Comparison of ENCODE assay signal across 16 cellular contexts in the genomic region with DNA sequence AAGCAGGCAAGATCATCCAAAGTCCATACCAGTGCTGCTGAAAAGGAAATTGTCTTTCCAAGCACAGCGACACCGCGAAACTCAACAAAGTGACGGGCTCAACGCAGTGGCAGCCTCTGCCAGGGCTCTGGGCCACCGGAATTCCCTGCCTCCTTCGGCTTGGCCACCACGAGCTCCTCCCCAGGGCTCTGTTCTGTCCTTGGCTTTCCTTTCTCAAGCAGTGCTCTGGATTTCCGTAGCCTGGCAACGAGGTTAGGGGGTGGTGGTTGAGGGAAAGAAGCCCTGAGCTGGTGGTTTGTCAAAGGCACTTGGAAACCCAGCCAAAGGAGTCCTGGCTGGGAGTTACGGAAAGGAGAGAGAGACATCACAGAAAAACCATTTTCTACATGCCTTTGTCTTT. TPM values are rescaled to one million over a fixed set of nuclear protein-coding genes. Genes with fewer than 3 reads are reported as not detected.
DNase-seq lines count a peak whose midpoint lies in the region; TF ChIP-seq lines count a peak whose summit lies in the region.
"Had no signal": no experiment of that assay in that cellular context is flagged by ENCODE, and none has a peak within 500 bp of the region (broad histone marks: within the 10 kb centered on the region; RNA-seq: fewer than 3 reads in every experiment).

No MANE protein-coding gene starts in this region.

- POLR2A ChIA-PET in MCF 10A (lab: Yijun Ruan, JAX): interaction anchor here (0.6 to 1.0 kb wide), 2 partner anchors 103 to 124 kb away, joined by 3 to 4 read pairs; no protein-coding TSS in a partner anchor

- H3K79me2 ChIP-seq in mesendoderm (ENCODE audit: control insufficient read depth, insufficient read depth, low read length): no peaks in the 10 kb centered on the region

- H3K18ac ChIP-seq in mesendoderm (ENCODE audit: low read length): no peak overlapping the region

- no peak overlapping the region for H3K4me3 Mint-ChIP-seq in MCF 10A (ENCODE audit: unreplicated experiment)
- H3K4me3 Mint-ChIP-seq: activated T-helper 1 cell treated with anti-CD3 and anti-CD28 coated beads, Interleukin-12 subunit alpha, Interleukin-12 subunit beta, Interleukin-2, Interleukin-4 antibody, amounts not matched to agents 30 ng/mL and 10 ng/mL and 1 ng/mL, durations not matched to agents 14 hours and 24 hours and 36 hours; central memory CD8-positive, alpha-beta T cell; IgD-negative memory B cell; natural killer cell had no signal

- peaks cover 0 to 9% of the 10 kb centered on the region in 2 donors for H3K27me3 ChIP-seq in breast epithelium
- no peaks in the 10 kb centered on the region for H3K27me3 ChIP-seq in mesendoderm (ENCODE audit: insufficient read depth, low read length, poor library complexity)

- no peaks in the 10 kb centered on the region for H3K9me3 Mint-ChIP-seq in MCF 10A (ENCODE audit: unreplicated experiment)
- H3K9me3 Mint-ChIP-seq: activated T-helper 1 cell treated with anti-CD3 and anti-CD28 coated beads, Interleukin-12 subunit alpha, Interleukin-12 subunit beta, Interleukin-2, Interleukin-4 antibody, amounts not matched to agents 30 ng/mL and 10 ng/mL and 1 ng/mL, durations not matched to agents 14 hours and 24 hours and 36 hours; central memory CD8-positive, alpha-beta T cell; IgD-negative memory B cell; natural killer cell had no signal

- no peak overlapping the region for H2BK5ac ChIP-seq in mesendoderm (ENCODE audit: low read length)

- CTCF ChIA-PET in MCF 10A (lab: Yijun Ruan, JAX): interaction anchor here (0.7 to 5.0 kb wide), 11 partner anchors 19 to 506 kb away, joined by 3 to 119 read pairs (median 6); no protein-coding TSS in a partner anchor

- no peak overlapping the region for H2BK15ac ChIP-seq in mesendoderm (replicated peaks; ENCODE audit: low read depth)

- no peak overlapping the region for H4K5ac ChIP-seq in mesendoderm (ENCODE audit: low read length)

- H4K8ac ChIP-seq in mesendoderm (ENCODE audit: low read depth, low read length): no peak overlapping the region

- H3K36me3 ChIP-seq in breast epithelium (no peaks in the 10 kb centered on the region), mesendoderm (ENCODE audit: control insufficient read depth, insufficient read depth, low read length) (no peaks in the 10 kb centered on the region)

- TF ChIP-seq CTCF in breast epithelium (IDR thresholded peaks at IDR 0.05): no peak
- no peak for TF ChIP-seq CTCF in MCF 10A (IDR thresholded peaks at IDR 0.05; ENCODE audit: unreplicated experiment)

- no peak overlapping the region for H2BK120ac ChIP-seq in mesendoderm (ENCODE audit: low read depth, low read length)

- H3K4me1 ChIP-seq in breast epithelium (no peaks in the 10 kb centered on the region), mesendoderm (ENCODE audit: control insufficient read depth, low read depth, low read length) (no peaks in the 10 kb centered on the region)

- H3K27ac ChIP-seq in breast epithelium (peak overlapping the region; percentile 19 to 40), mesendoderm (ENCODE audit: low read depth, low read length) (no peak overlapping the region)

- intact Hi-C loops in breast epithelium (cut with DNase I; ENCODE audit: low total_unique reads) (no loop called here), MCF 10A (cut with micrococcal nuclease) (loop anchor here (5.0 to 10.0 kb wide), 2 partner anchors 120 to 392 kb away; no protein-coding TSS in a partner anchor)

- H3K79me1 ChIP-seq in mesendoderm (ENCODE audit: low read length): no peaks in the 10 kb centered on the region

- TF ChIP-seq POLR2A in breast epithelium (IDR thresholded peaks at IDR 0.05): no peak

- no TSS peak for BruUV-seq in MCF 10A (replicated peaks; lab: Mats Ljungman, UMichigan)

- H3K4me3 ChIP-seq in breast epithelium: peak overlapping the region in 2 of 3 donors; percentile 16 to 37
- no peak overlapping the region for H3K4me3 ChIP-seq in mesendoderm (ENCODE audit: low read length)

- no peak overlapping the region for H2AK5ac ChIP-seq in mesendoderm (ENCODE audit: low read length)

- H3K27ac Mint-ChIP-seq in MCF 10A (ENCODE audit: low read depth, unreplicated experiment): no peak overlapping the region
- H3K27ac Mint-ChIP-seq: activated T-helper 1 cell treated with anti-CD3 and anti-CD28 coated beads, Interleukin-12 subunit alpha, Interleukin-12 subunit beta, Interleukin-2, Interleukin-4 antibody, amounts not matched to agents 30 ng/mL and 10 ng/mL and 1 ng/mL, durations not matched to agents 14 hours and 24 hours and 36 hours; IgD-negative memory B cell; natural killer cell had no signal

- no peak overlapping the region for H3K4ac ChIP-seq in mesendoderm (ENCODE audit: low read depth, low read length)

- peak in 1 of 2 donors; percentile 70 for DNase-seq in breast epithelium (ENCODE audit: low spot score in 2 of 2)
- DNase-seq in MCF 10A (ENCODE audit: unreplicated experiment): no peak
- DNase-seq in cerebellar cortex (ENCODE audit: low spot score): peak; percentile 57
- DNase-seq in myocyte (ENCODE audit: low read depth): peak; percentile 83
- DNase-seq in activated gamma-delta T cell (lab: John Stamatoyannopoulos, UW): no peak
- no peak for DNase-seq in mesendoderm
- no peak for DNase-seq in NCI-H187 treated with DMSO at 0.1 percent for 48 hours (lab: John Stamatoyannopoulos, UW)
- no peak for DNase-seq in NCI-H345 treated with DMSO at 0.1 percent for 48 hours (lab: John Stamatoyannopoulos, UW; ENCODE audit: unreplicated experiment)
- DNase-seq: activated CD4-positive, alpha-beta T cell treated with anti-CD3 and anti-CD28 coated beads for 4 hours; DMS53; natural killer cell; NCI-H1694 treated with DMSO at 0.1 percent for 48 hours had no signal

- peaks cover 29% of the 10 kb centered on the region for H3K27me3 Mint-ChIP-seq in MCF 10A (ENCODE audit: insufficient read depth, unreplicated experiment)
- H3K27me3 Mint-ChIP-seq: central memory CD8-positive, alpha-beta T cell had no signal

- H3K56ac ChIP-seq in mesendoderm (ENCODE audit: low read length): no peak overlapping the region

- H3K9me3 ChIP-seq in breast epithelium: no peaks in the 10 kb centered on the region

- H3K4me2 ChIP-seq in mesendoderm (ENCODE audit: low read length): no peak overlapping the region

- WGBS in mesendoderm (ENCODE audit: extremely low coverage, insufficient coverage, low lambda C conversion rate): no CpG with 5 or more reads among the region's 11 CpGs

- H3K4me1 Mint-ChIP-seq in MCF 10A (ENCODE audit: insufficient read depth, unreplicated experiment): no peaks in the 10 kb centered on the region

- no peak overlapping the region for H3K23ac ChIP-seq in mesendoderm (ENCODE audit: low read length)

- no peak overlapping the region for H3K9ac ChIP-seq in mesendoderm (ENCODE audit: low read length)

- peaks cover 7% of the 10 kb centered on the region for H3K36me3 Mint-ChIP-seq in MCF 10A (ENCODE audit: insufficient read depth, unreplicated experiment)
- H3K36me3 Mint-ChIP-seq: IgD-negative memory B cell, natural killer cell had no signal

RNA-seq across cellular contexts. Expression of a gene that starts 31.2 kb away (rescaled TPM):
- total RNA-seq in breast epithelium: under 1 TPM in 1 of 3 donors, not detected in 2; 0.29 TPM
- total RNA-seq in MCF 10A (2022): 0.12 TPM in 1 of 2 replicates, not detected in the other
- total RNA-seq in myocyte: 0.21 TPM in 1 of 2 replicates, not detected in the other
- not detected for polyA plus RNA-seq in myocyte (2012)
- 0.35 TPM for polyA plus RNA-seq in mesendoderm (2013, experiment 1 of 2)
- polyA plus RNA-seq in mesendoderm (2013, experiment 2 of 2): 0.32 TPM
- total RNA-seq: activated T-helper 1 cell treated with anti-CD3 and anti-CD28 coated beads, Interleukin-12 subunit alpha, Interleukin-12 subunit beta, Interleukin-2, Interleukin-4 antibody, amounts not matched to agents 30 ng/mL and 10 ng/mL and 1 ng/mL, durations not matched to agents 14 hours and 24 hours and 36 hours; natural killer cell had no signal
- polyA plus RNA-seq: IgD-negative memory B cell, keratinocyte had no signal

Comparison
In these comparisons a context has a peak if more than half of its experiments do, and no peak if none do; other contexts are left out.
1. DNase-seq: peak in cerebellar cortex (single experiment) and myocyte (single experiment); none in MCF 10A (single experiment), activated gamma-delta T cell (single experiment), mesendoderm (single experiment), NCI-H187 treated with DMSO at 0.1 percent for 48 hours (single experiment) and NCI-H345 treated with DMSO at 0.1 percent for 48 hours (single experiment).